ENCODE assay signal across 23 cellular contexts in the genomic region with DNA sequence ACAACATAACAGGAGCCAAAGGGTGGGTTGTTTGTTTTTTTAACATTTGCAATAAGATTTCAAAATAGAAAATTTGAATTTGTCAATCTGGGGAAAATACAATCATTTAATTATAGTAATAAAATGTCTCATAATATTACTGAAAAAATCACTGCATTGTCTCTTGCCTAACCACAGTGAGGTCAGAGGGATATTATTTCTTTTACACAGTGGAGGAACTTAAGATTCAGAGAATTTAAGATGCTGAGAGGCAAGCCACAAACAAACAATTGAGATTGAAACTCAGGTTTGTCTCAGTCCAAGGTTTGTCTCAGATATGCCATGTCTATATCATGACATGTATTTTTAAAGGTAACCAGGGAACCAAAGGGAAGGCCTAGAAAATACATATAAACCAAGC.
DNase-seq lines count a peak whose midpoint lies in the region; ATAC-seq, FAIRE-seq and TF ChIP-seq lines count a peak whose summit lies in the region.
"Had no signal": no experiment of that assay in that cellular context is flagged by ENCODE, and none has a peak within 500 bp of the region (broad histone marks: within the 10 kb centered on the region; RNA-seq: fewer than 3 reads in every experiment).

No MANE protein-coding gene starts in this region.

- ATAC-seq in activated CD8-positive, alpha-beta T cell treated with anti-CD3 and anti-CD28 coated beads for 36 hours = peak; percentile 31
- no peak for ATAC-seq in activated CD8-positive, alpha-beta T cell treated with anti-CD3 and anti-CD28 coated beads, Interleukin-2, amount 10 ng/mL, durations not matched to agents 7 days and 5 days
- ATAC-seq in stimulated activated naive CD8-positive, alpha-beta T cell treated with anti-CD3 and anti-CD28 coated beads, Interleukin-15, amount 100 ng/mL, for 72 hours = peak; percentile 68
- no peak for ATAC-seq in HG03457 (IDR thresholded peaks at IDR 0.05; ENCODE audit: unreplicated experiment)

- no peak for TF ChIP-seq CTCF in activated CD8-positive, alpha-beta T cell treated with anti-CD3 and anti-CD28 coated beads for 36 hours (IDR thresholded peaks at IDR 0.05)
- TF ChIP-seq CTCF in VCaP (conservative IDR thresholded peaks at IDR 0.05) (no peak), mesothelial cell of epicardium (IDR thresholded peaks at IDR 0.05; ENCODE audit: unreplicated experiment) (no peak)

- no peak for DNase-seq in activated CD8-positive, alpha-beta T cell treated with anti-CD3 and anti-CD28 coated beads for 36 hours
- DNase-seq in activated CD8-positive, alpha-beta T cell treated with anti-CD3 and anti-CD28 coated beads, Interleukin-2, amount 10 ng/mL, durations not matched to agents 7 days and 5 days = no peak
- DNase-seq in mesothelial cell of epicardium (ENCODE audit: low spot score in 2 of 2, unreplicated experiment in 2 of 2) (no peak), GM12891 (ENCODE audit: insufficient read length, low spot score) (no peak), hippocampal formation (lab: John Stamatoyannopoulos, UW) (no peak)
- DNase-seq in stimulated activated naive CD8-positive, alpha-beta T cell treated with anti-CD3 and anti-CD28 coated beads, Interleukin-15, amount 100 ng/mL, for 72 hours = no peak
- DNase-seq: COR-L47; DMS153; GDM1; GOT3; NCI-H1092 treated with DMSO at 0.1 percent for 48 hours; NCI-H146; NCI-H2029 treated with DMSO at 0.1 percent for 48 hours; NCI-H2171 treated with DMSO at 0.1 percent for 48 hours; NCI-H446; NK-92 treated with Interleukin-12 subunit alpha and Interleukin-12 subunit beta, amount 100 ng/mL, for 24 hours; OCI-M1; SHP77 had no signal

- peak overlapping the region; percentile 25 for H3K27ac ChIP-seq in VCaP
- H3K27ac ChIP-seq: 22Rv1, SK-N-MC had no signal

- no peaks in the 10 kb centered on the region for H3K9me3 Mint-ChIP-seq in activated CD8-positive, alpha-beta T cell treated with anti-CD3 and anti-CD28 coated beads for 36 hours
- H3K9me3 Mint-ChIP-seq in activated CD8-positive, alpha-beta T cell treated with anti-CD3 and anti-CD28 coated beads, Interleukin-2, amount 10 ng/mL, durations not matched to agents 7 days and 5 days (ENCODE audit: insufficient read depth) = peaks cover 4% of the 10 kb centered on the region
- no peaks in the 10 kb centered on the region for H3K9me3 Mint-ChIP-seq in mesothelial cell of epicardium
- no peaks in the 10 kb centered on the region for H3K9me3 Mint-ChIP-seq in stimulated activated naive CD8-positive, alpha-beta T cell treated with anti-CD3 and anti-CD28 coated beads, Interleukin-15, amount 100 ng/mL, for 72 hours

- H3K36me3 Mint-ChIP-seq in activated CD8-positive, alpha-beta T cell treated with anti-CD3 and anti-CD28 coated beads for 36 hours (ENCODE audit: low read depth) = peaks cover 61% of the 10 kb centered on the region
- peaks cover 7% of the 10 kb centered on the region for H3K36me3 Mint-ChIP-seq in activated CD8-positive, alpha-beta T cell treated with anti-CD3 and anti-CD28 coated beads, Interleukin-2, amount 10 ng/mL, durations not matched to agents 7 days and 5 days (ENCODE audit: low read depth)
- no peaks in the 10 kb centered on the region for H3K36me3 Mint-ChIP-seq in mesothelial cell of epicardium

- intact Hi-C loops in activated CD8-positive, alpha-beta T cell treated with anti-CD3 and anti-CD28 coated beads for 36 hours (cut with micrococcal nuclease) = no loop called here

- no peak overlapping the region for H3K4me3 Mint-ChIP-seq in activated CD8-positive, alpha-beta T cell treated with anti-CD3 and anti-CD28 coated beads for 36 hours
- no peak overlapping the region for H3K4me3 Mint-ChIP-seq in activated CD8-positive, alpha-beta T cell treated with anti-CD3 and anti-CD28 coated beads, Interleukin-2, amount 10 ng/mL, durations not matched to agents 7 days and 5 days
- H3K4me3 Mint-ChIP-seq in mesothelial cell of epicardium = no peak overlapping the region
- no peak overlapping the region for H3K4me3 Mint-ChIP-seq in stimulated activated naive CD8-positive, alpha-beta T cell treated with anti-CD3 and anti-CD28 coated beads, Interleukin-15, amount 100 ng/mL, for 72 hours
- H3K4me3 Mint-ChIP-seq: CD14-positive monocyte had no signal

- H3K4me1 Mint-ChIP-seq in activated CD8-positive, alpha-beta T cell treated with anti-CD3 and anti-CD28 coated beads for 36 hours (ENCODE audit: low read depth) = peaks cover 86% of the 10 kb centered on the region
- peaks cover 12% of the 10 kb centered on the region for H3K4me1 Mint-ChIP-seq in activated CD8-positive, alpha-beta T cell treated with anti-CD3 and anti-CD28 coated beads, Interleukin-2, amount 10 ng/mL, durations not matched to agents 7 days and 5 days (ENCODE audit: low read depth)
- H3K4me1 Mint-ChIP-seq in mesothelial cell of epicardium = peaks cover 12% of the 10 kb centered on the region
- peaks cover 95% of the 10 kb centered on the region for H3K4me1 Mint-ChIP-seq in stimulated activated naive CD8-positive, alpha-beta T cell treated with anti-CD3 and anti-CD28 coated beads, Interleukin-15, amount 100 ng/mL, for 72 hours

- H3K27ac Mint-ChIP-seq in activated CD8-positive, alpha-beta T cell treated with anti-CD3 and anti-CD28 coated beads for 36 hours = no peak overlapping the region
- H3K27ac Mint-ChIP-seq in activated CD8-positive, alpha-beta T cell treated with anti-CD3 and anti-CD28 coated beads, Interleukin-2, amount 10 ng/mL, durations not matched to agents 7 days and 5 days = no peak overlapping the region
- H3K27ac Mint-ChIP-seq in mesothelial cell of epicardium = peak overlapping the region; percentile 22
- no peak overlapping the region for H3K27ac Mint-ChIP-seq in stimulated activated naive CD8-positive, alpha-beta T cell treated with anti-CD3 and anti-CD28 coated beads, Interleukin-15, amount 100 ng/mL, for 72 hours

- no peak for FAIRE-seq in GM12891 (lab: Jason Lieb, UNC)

- H3K27me3 Mint-ChIP-seq in activated CD8-positive, alpha-beta T cell treated with anti-CD3 and anti-CD28 coated beads for 36 hours = no peaks in the 10 kb centered on the region
- H3K27me3 Mint-ChIP-seq in activated CD8-positive, alpha-beta T cell treated with anti-CD3 and anti-CD28 coated beads, Interleukin-2, amount 10 ng/mL, durations not matched to agents 7 days and 5 days (ENCODE audit: low read depth) = no peaks in the 10 kb centered on the region
- no peaks in the 10 kb centered on the region for H3K27me3 Mint-ChIP-seq in mesothelial cell of epicardium (ENCODE audit: low read depth)
- H3K27me3 Mint-ChIP-seq in stimulated activated naive CD8-positive, alpha-beta T cell treated with anti-CD3 and anti-CD28 coated beads, Interleukin-15, amount 100 ng/mL, for 72 hours = no peaks in the 10 kb centered on the region

- no peak for TF ChIP-seq POLR2A in GM12891 (IDR thresholded peaks at IDR 0.05; ENCODE audit: low read depth, low read length)

- CTCF ChIA-PET in activated CD8-positive, alpha-beta T cell treated with anti-CD3 and anti-CD28 coated beads for 36 hours (lab: Charles Lee) = no interaction called here
- CTCF ChIA-PET in activated CD8-positive, alpha-beta T cell treated with anti-CD3 and anti-CD28 coated beads, Interleukin-2, amount 10 ng/mL, durations not matched to agents 7 days and 5 days (lab: Charles Lee) = no interaction called here

- POLR2A ChIA-PET in activated CD8-positive, alpha-beta T cell treated with anti-CD3 and anti-CD28 coated beads for 36 hours (lab: Charles Lee) = no interaction called here
- POLR2A ChIA-PET in activated CD8-positive, alpha-beta T cell treated with anti-CD3 and anti-CD28 coated beads, Interleukin-2, amount 10 ng/mL, durations not matched to agents 7 days and 5 days (lab: Charles Lee) = no interaction called here

TF ChIP-seq in GM12891, 5 proteins besides CTCF, POLR2A, EP300 and RAD21:
- no peak for TF ChIP-seq TAF1 (IDR thresholded peaks at IDR 0.05; ENCODE audit: low read depth, low read length)
- TF ChIP-seq SPI1 (IDR thresholded peaks at IDR 0.05; ENCODE audit: low read depth, low read length) = no peak
- TF ChIP-seq POU2F2 (IDR thresholded peaks at IDR 0.05; ENCODE audit: low read depth, low read length) = no peak
- TF ChIP-seq POLR2AphosphoS5 (IDR thresholded peaks at IDR 0.05; ENCODE audit: low read depth, low read length) = no peak
- TF ChIP-seq PAX5 (IDR thresholded peaks at IDR 0.05; ENCODE audit: insufficient read depth, low read length, severe bottlenecking) = no peak

Comparison
In these comparisons a context has a peak if more than half of its experiments do, and no peak if none do; other contexts are left out.
1. ATAC-seq: peak in activated CD8-positive, alpha-beta T cell treated with anti-CD3 and anti-CD28 coated beads for 36 hours (single experiment) and stimulated activated naive CD8-positive, alpha-beta T cell treated with anti-CD3 and anti-CD28 coated beads, Interleukin-15, amount 100 ng/mL, for 72 hours (single experiment); none in activated CD8-positive, alpha-beta T cell treated with anti-CD3 and anti-CD28 coated beads, Interleukin-2, amount 10 ng/mL, durations not matched to agents 7 days and 5 days (single experiment) and HG03457 (single experiment).